ENCODE assay signal across 1 cellular context in the genomic region with DNA sequence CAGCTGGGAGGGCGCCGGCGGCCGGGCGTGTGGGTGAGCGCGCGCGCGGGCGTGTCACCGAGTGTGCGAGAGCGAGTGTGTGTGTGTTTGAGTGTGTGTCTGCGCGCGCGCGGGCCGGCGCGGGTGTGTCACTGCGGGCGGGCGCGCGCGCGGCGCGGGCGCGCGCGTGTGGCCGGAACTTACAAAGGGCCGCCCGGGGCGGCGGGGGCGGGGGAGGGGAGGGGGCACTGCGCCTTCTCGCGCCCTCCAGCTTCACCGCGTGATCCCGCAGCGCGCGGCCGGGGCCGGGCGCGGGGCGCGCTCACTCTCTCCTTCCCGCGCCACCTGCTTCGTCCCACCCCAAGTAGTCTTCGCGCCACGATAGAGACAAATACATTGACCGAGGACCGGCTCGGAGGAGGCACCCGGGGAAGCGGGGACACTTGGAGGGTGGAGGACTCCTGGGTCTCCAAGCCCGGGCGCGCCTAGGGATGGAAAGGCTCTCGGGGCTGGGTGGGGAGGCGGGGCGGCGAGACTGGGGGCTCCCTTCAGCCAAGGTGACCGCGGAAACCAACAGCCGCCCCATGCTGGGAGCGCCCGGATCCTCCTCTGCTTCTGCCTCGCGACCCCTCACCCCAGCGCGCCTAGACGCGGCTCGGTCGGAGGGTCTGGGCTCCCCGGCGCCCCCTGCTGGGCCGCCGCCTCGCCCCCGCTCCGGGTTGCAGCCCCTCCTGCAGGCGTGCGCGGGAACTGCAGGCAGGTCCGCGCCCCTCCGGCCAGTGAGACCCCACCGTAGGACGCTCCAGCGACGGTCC.
TF ChIP-seq lines count a peak whose summit lies in the region.

A gene with protein sequence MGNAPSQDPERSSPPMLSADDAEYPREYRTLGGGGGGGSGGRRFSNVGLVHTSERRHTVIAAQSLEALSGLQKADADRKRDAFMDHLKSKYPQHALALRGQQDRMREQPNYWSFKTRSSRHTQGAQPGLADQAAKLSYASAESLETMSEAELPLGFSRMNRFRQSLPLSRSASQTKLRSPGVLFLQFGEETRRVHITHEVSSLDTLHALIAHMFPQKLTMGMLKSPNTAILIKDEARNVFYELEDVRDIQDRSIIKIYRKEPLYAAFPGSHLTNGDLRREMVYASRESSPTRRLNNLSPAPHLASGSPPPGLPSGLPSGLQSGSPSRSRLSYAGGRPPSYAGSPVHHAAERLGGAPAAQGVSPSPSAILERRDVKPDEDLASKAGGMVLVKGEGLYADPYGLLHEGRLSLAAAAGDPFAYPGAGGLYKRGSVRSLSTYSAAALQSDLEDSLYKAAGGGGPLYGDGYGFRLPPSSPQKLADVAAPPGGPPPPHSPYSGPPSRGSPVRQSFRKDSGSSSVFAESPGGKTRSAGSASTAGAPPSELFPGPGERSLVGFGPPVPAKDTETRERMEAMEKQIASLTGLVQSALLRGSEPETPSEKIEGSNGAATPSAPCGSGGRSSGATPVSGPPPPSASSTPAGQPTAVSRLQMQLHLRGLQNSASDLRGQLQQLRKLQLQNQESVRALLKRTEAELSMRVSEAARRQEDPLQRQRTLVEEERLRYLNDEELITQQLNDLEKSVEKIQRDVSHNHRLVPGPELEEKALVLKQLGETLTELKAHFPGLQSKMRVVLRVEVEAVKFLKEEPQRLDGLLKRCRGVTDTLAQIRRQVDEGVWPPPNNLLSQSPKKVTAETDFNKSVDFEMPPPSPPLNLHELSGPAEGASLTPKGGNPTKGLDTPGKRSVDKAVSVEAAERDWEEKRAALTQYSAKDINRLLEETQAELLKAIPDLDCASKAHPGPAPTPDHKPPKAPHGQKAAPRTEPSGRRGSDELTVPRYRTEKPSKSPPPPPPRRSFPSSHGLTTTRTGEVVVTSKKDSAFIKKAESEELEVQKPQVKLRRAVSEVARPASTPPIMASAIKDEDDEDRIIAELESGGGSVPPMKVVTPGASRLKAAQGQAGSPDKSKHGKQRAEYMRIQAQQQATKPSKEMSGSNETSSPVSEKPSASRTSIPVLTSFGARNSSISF (minus strand): TSS at position 101 of the 794 bp plus-strand sequence. CDS start 247 bp downstream, outside the sequence.

TF ChIP-seq in IMR-90, 13 proteins besides CTCF, POLR2A, EP300 and RAD21:
- peak; percentile 32; the same call in 1 of the 2 replicates for TF ChIP-seq SMC3 (IDR thresholded peaks at IDR 0.05; ENCODE audit: low read depth, low read length)
- TF ChIP-seq MAZ (IDR thresholded peaks at IDR 0.05; ENCODE audit: borderline replicate concordance, low read depth, low read length) = no peak
- no peak for TF ChIP-seq BHLHE40 (IDR thresholded peaks at IDR 0.05; ENCODE audit: low read depth, low read length)
